1 cellular context compared by ENCODE assay signal in genomic region chr6:44004136-44004535, GRCh38.
TF ChIP-seq lines count a peak whose summit lies in the region.

No MANE protein-coding gene starts in this region.

TF ChIP-seq in IMR-90, 13 proteins besides CTCF, POLR2A, EP300 and RAD21:
- no peak for TF ChIP-seq MAZ (IDR thresholded peaks at IDR 0.05; ENCODE audit: borderline replicate concordance, low read depth, low read length)
- TF ChIP-seq USF2 (IDR thresholded peaks at IDR 0.05; ENCODE audit: low read depth, low read length), result no peak
- TF ChIP-seq NFE2L2 (IDR thresholded peaks at IDR 0.05; ENCODE audit: low read depth, low read length), result no peak
- TF ChIP-seq RFX5 (IDR thresholded peaks at IDR 0.05; ENCODE audit: low read depth, low read length), result no peak
- no peak for TF ChIP-seq BHLHE40 (IDR thresholded peaks at IDR 0.05; ENCODE audit: low read depth, low read length)
- no peak for TF ChIP-seq MXI1 (IDR thresholded peaks at IDR 0.05; ENCODE audit: borderline replicate concordance, low read depth, low read length)
- TF ChIP-seq FOS (IDR thresholded peaks at IDR 0.05; ENCODE audit: low read depth, low read length), result no peak
- no peak for TF ChIP-seq MAFK (IDR thresholded peaks at IDR 0.05; ENCODE audit: low read depth, low read length)
- no peak for TF ChIP-seq SMC3 (IDR thresholded peaks at IDR 0.05; ENCODE audit: low read depth, low read length)
- TF ChIP-seq RCOR1 (IDR thresholded peaks at IDR 0.05; ENCODE audit: insufficient replicate concordance, low read length), result no peak
- TF ChIP-seq ELK1 (IDR thresholded peaks at IDR 0.05; ENCODE audit: borderline replicate concordance, low read depth, low read length), result no peak
- TF ChIP-seq CEBPB (IDR thresholded peaks at IDR 0.05; ENCODE audit: low read depth, low read length), result no peak
